In the genomic region with DNA sequence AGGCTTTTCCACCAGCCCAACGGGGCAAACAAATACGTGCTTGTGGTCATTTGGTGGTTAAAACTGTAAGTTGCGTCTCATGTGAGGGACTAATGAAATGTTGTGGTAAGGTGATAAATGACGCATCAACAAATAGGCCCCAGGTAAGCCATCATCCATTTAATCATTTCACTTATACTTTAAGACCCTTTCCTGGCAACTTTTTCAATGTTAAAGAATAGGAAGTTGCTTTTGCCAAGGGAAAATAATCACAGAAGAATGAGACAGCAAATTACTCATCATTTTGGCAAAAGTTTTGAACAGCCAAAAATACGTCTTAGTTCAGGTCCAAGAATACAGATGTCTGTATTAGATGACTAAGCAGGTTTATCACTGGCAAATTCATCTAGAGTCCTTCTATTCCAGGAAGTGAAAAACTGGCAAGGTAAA, we compare ENCODE assay signal across 14 cellular contexts.
DNase-seq lines count a peak whose midpoint lies in the region; ATAC-seq, FAIRE-seq and TF ChIP-seq lines count a peak whose summit lies in the region.
"Had no signal": no experiment of that assay in that cellular context is flagged by ENCODE, and none has a peak within 500 bp of the region (broad histone marks: within the 10 kb centered on the region; RNA-seq: fewer than 3 reads in every experiment).

No MANE protein-coding gene starts in this region.

- H3K27me3 ChIP-seq in AG04450 (ENCODE audit: control insufficient read depth, insufficient read depth, low read length), result no peaks in the 10 kb centered on the region
- H3K27me3 ChIP-seq in astrocyte (ENCODE audit: insufficient read depth, low read length), result no peaks in the 10 kb centered on the region
- no peaks in the 10 kb centered on the region for H3K27me3 ChIP-seq in foreskin keratinocyte
- no peaks in the 10 kb centered on the region for H3K27me3 ChIP-seq in PC-9 (ENCODE audit: insufficient read depth, low read depth)

- no peaks in the 10 kb centered on the region; the same call in 1 of the 2 replicates for H3K9me2 ChIP-seq in PC-9 (ENCODE audit: insufficient read depth)

- H3K4me3 ChIP-seq in AG04450 (ENCODE audit: low read depth, low read length) (no peak overlapping the region), astrocyte (ENCODE audit: insufficient read depth, low read depth, low read length) (no peak overlapping the region), PC-9 (no peak overlapping the region)
- H3K4me3 ChIP-seq: SK-N-MC had no signal

- FAIRE-seq in astrocyte (lab: Jason Lieb, UNC), result peak; percentile 85

- H3K27me3 Mint-ChIP-seq in astrocyte (ENCODE audit: low read depth, unreplicated experiment), result no peaks in the 10 kb centered on the region

- peak; percentile 95 for ATAC-seq in foreskin keratinocyte

- no peaks in the 10 kb centered on the region for H3K9me3 Mint-ChIP-seq in astrocyte (ENCODE audit: unreplicated experiment)
- H3K9me3 Mint-ChIP-seq: activated naive CD4-positive, alpha-beta T cell treated with anti-CD3 and anti-CD28 coated beads for 36 hours had no signal

- intact Hi-C loops in PC-9 (cut with micrococcal nuclease; ENCODE audit: unreplicated experiment), result no loop called here

- H3K4me1 Mint-ChIP-seq in astrocyte (ENCODE audit: low read depth, unreplicated experiment), result peaks cover 5% of the 10 kb centered on the region

- H3K36me3 ChIP-seq in astrocyte (ENCODE audit: insufficient read depth, low read length) (no peaks in the 10 kb centered on the region), PC-9 (ENCODE audit: low read depth) (no peaks in the 10 kb centered on the region)

- CTCF ChIA-PET in AG04450 (lab: Charles Lee) (no interaction called here), PC-9 (lab: Charles Lee) (no interaction called here)

- H3K27ac ChIP-seq in AG04450 (ENCODE audit: low read depth, low read length) (no peak overlapping the region), astrocyte (ENCODE audit: low read depth, low read length) (peak overlapping the region; percentile 68), foreskin keratinocyte (peak overlapping the region; percentile 25), PC-9 (no peak overlapping the region)
- H3K27ac ChIP-seq: parathyroid adenoma, SK-N-MC had no signal

- no peak for TF ChIP-seq CTCF in AG04450 (IDR thresholded peaks at IDR 0.05; ENCODE audit: low read depth, low read length)
- no peak for TF ChIP-seq CTCF in astrocyte (IDR thresholded peaks at IDR 0.05; ENCODE audit: insufficient read depth, low read depth, low read length)
- no peak for TF ChIP-seq CTCF in foreskin keratinocyte (conservative IDR thresholded peaks at IDR 0.05)
- no peak for TF ChIP-seq CTCF in PC-9 (conservative IDR thresholded peaks at IDR 0.05)

- no peak overlapping the region for H3K27ac Mint-ChIP-seq in astrocyte (ENCODE audit: unreplicated experiment)
- H3K27ac Mint-ChIP-seq: activated naive CD4-positive, alpha-beta T cell treated with anti-CD3 and anti-CD28 coated beads for 36 hours had no signal

- no peaks in the 10 kb centered on the region for H3F3A ChIP-seq in PC-9 (ENCODE audit: insufficient read depth, low read depth)

- H3K9me3 ChIP-seq in AG04450 (ENCODE audit: control insufficient read depth, insufficient read depth, low read length) (no peaks in the 10 kb centered on the region), astrocyte (ENCODE audit: insufficient read depth, low read depth, low read length) (no peaks in the 10 kb centered on the region), PC-9 (ENCODE audit: insufficient read depth, low read depth) (no peaks in the 10 kb centered on the region)

- DNase-seq in AG04450 (ENCODE audit: low read depth, low spot score) (peak; percentile 18), HT1080 (ENCODE audit: low read depth) (peak; percentile 87), astrocyte (ENCODE audit: low read depth) (peak; percentile 92), foreskin keratinocyte (peak; percentile 76 to 90), PC-9 (no peak), NCI-H1092 treated with DMSO at 0.1 percent for 48 hours (lab: John Stamatoyannopoulos, UW) (no peak)
- DNase-seq in stimulated activated CD8-positive, alpha-beta memory T cell treated with anti-CD3 and anti-CD28 coated beads, Interleukin-4, amount 100 ng/mL, for 48 hours, result no peak
- no peak for DNase-seq in activated T-cell treated with anti-CD3 and anti-CD28 coated beads, Interleukin-2, amount 50 U/mL, for 48 hours
- DNase-seq: activated naive CD4-positive, alpha-beta T cell treated with anti-CD3 and anti-CD28 coated beads for 36 hours; AML-193; DMS79 treated with DMSO at 0.1 percent for 48 hours; NCI-H1694 treated with DMSO at 0.1 percent for 48 hours had no signal

- H3K79me2 ChIP-seq in astrocyte (ENCODE audit: insufficient read depth, low read length), result no peaks in the 10 kb centered on the region
- no peaks in the 10 kb centered on the region for H3K79me2 ChIP-seq in PC-9 (ENCODE audit: low read depth)
- H3K79me2 ChIP-seq: parathyroid adenoma had no signal

- no peaks in the 10 kb centered on the region for H3K36me3 Mint-ChIP-seq in astrocyte (ENCODE audit: low read depth, unreplicated experiment)

- H3K9ac ChIP-seq in astrocyte (ENCODE audit: low read length), result no peak overlapping the region
- H3K9ac ChIP-seq: parathyroid adenoma had no signal

- H3K4me3 Mint-ChIP-seq in astrocyte (ENCODE audit: unreplicated experiment), result no peak overlapping the region
- H3K4me3 Mint-ChIP-seq: activated naive CD4-positive, alpha-beta T cell treated with anti-CD3 and anti-CD28 coated beads for 36 hours had no signal

- no TSS peak for BruUV-seq in PC-9 (replicated peaks; lab: Mats Ljungman, UMichigan)

- H2AFZ ChIP-seq in astrocyte (ENCODE audit: low read depth, low read length) (no peak overlapping the region), PC-9 (no peak overlapping the region)
- H2AFZ ChIP-seq: parathyroid adenoma had no signal

- POLR2A ChIA-PET in AG04450 (lab: Yijun Ruan, JAX) (no interaction called here), PC-9 (lab: Charles Lee; ENCODE audit: unreplicated experiment) (no interaction called here)

- H3K4me2 ChIP-seq in astrocyte (ENCODE audit: low read length) (peak overlapping the region; percentile 52), PC-9 (no peak overlapping the region)

- peaks cover 7% of the 10 kb centered on the region for H3K4me1 ChIP-seq in astrocyte (ENCODE audit: insufficient read depth, low read length)
- H3K4me1 ChIP-seq in foreskin keratinocyte, result peaks cover 16% of the 10 kb centered on the region
- H3K4me1 ChIP-seq in PC-9 (replicated peaks; ENCODE audit: insufficient read depth), result no peaks in the 10 kb centered on the region
- H3K4me1 ChIP-seq: parathyroid adenoma had no signal

- no peaks in the 10 kb centered on the region for H4K20me1 ChIP-seq in astrocyte (ENCODE audit: insufficient read depth, low read length)
- no peaks in the 10 kb centered on the region for H4K20me1 ChIP-seq in PC-9 (ENCODE audit: insufficient read depth)

Comparison
In these comparisons a context has a peak if more than half of its experiments do, and no peak if none do; other contexts are left out.
1. DNase-seq: peak in AG04450 (single experiment), HT1080 (single experiment), astrocyte (single experiment) and foreskin keratinocyte (2 of 2); none in stimulated activated CD8-positive, alpha-beta memory T cell treated with anti-CD3 and anti-CD28 coated beads, Interleukin-4, amount 100 ng/mL, for 48 hours (single experiment), PC-9 (0 of 2), activated T-cell treated with anti-CD3 and anti-CD28 coated beads, Interleukin-2, amount 50 U/mL, for 48 hours (0 of 2) and NCI-H1092 treated with DMSO at 0.1 percent for 48 hours (single experiment).
2. H3K27ac ChIP-seq: peak in astrocyte (single experiment) and foreskin keratinocyte (single experiment); none in AG04450 (single experiment) and PC-9 (single experiment).